ENCODE assay signal across 1 cellular context in the genomic region with DNA sequence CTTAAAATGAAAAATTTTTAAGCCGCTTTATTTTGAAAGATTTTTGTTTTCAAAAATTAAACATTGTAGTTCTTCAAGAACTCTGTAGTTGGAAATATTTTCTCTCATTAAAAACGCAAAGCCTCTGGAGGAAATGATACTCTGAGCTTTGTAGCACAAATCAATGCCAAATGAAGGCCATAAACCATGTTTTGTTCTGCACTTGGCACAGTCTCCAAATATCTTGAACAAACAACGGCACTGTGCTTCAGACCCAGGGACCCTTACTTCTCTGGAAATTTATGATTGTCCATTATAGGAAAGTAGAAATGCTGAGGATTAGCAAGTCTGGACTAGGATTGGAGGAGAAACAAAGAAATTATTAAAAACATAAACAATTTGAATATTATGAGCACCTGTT.
TF ChIP-seq lines count a peak whose summit lies in the region.

No MANE protein-coding gene starts in this region.

TF ChIP-seq in GM23338, 12 proteins besides CTCF, POLR2A, EP300 and RAD21 (continued from another document):
- TF ChIP-seq, protein P1, sequence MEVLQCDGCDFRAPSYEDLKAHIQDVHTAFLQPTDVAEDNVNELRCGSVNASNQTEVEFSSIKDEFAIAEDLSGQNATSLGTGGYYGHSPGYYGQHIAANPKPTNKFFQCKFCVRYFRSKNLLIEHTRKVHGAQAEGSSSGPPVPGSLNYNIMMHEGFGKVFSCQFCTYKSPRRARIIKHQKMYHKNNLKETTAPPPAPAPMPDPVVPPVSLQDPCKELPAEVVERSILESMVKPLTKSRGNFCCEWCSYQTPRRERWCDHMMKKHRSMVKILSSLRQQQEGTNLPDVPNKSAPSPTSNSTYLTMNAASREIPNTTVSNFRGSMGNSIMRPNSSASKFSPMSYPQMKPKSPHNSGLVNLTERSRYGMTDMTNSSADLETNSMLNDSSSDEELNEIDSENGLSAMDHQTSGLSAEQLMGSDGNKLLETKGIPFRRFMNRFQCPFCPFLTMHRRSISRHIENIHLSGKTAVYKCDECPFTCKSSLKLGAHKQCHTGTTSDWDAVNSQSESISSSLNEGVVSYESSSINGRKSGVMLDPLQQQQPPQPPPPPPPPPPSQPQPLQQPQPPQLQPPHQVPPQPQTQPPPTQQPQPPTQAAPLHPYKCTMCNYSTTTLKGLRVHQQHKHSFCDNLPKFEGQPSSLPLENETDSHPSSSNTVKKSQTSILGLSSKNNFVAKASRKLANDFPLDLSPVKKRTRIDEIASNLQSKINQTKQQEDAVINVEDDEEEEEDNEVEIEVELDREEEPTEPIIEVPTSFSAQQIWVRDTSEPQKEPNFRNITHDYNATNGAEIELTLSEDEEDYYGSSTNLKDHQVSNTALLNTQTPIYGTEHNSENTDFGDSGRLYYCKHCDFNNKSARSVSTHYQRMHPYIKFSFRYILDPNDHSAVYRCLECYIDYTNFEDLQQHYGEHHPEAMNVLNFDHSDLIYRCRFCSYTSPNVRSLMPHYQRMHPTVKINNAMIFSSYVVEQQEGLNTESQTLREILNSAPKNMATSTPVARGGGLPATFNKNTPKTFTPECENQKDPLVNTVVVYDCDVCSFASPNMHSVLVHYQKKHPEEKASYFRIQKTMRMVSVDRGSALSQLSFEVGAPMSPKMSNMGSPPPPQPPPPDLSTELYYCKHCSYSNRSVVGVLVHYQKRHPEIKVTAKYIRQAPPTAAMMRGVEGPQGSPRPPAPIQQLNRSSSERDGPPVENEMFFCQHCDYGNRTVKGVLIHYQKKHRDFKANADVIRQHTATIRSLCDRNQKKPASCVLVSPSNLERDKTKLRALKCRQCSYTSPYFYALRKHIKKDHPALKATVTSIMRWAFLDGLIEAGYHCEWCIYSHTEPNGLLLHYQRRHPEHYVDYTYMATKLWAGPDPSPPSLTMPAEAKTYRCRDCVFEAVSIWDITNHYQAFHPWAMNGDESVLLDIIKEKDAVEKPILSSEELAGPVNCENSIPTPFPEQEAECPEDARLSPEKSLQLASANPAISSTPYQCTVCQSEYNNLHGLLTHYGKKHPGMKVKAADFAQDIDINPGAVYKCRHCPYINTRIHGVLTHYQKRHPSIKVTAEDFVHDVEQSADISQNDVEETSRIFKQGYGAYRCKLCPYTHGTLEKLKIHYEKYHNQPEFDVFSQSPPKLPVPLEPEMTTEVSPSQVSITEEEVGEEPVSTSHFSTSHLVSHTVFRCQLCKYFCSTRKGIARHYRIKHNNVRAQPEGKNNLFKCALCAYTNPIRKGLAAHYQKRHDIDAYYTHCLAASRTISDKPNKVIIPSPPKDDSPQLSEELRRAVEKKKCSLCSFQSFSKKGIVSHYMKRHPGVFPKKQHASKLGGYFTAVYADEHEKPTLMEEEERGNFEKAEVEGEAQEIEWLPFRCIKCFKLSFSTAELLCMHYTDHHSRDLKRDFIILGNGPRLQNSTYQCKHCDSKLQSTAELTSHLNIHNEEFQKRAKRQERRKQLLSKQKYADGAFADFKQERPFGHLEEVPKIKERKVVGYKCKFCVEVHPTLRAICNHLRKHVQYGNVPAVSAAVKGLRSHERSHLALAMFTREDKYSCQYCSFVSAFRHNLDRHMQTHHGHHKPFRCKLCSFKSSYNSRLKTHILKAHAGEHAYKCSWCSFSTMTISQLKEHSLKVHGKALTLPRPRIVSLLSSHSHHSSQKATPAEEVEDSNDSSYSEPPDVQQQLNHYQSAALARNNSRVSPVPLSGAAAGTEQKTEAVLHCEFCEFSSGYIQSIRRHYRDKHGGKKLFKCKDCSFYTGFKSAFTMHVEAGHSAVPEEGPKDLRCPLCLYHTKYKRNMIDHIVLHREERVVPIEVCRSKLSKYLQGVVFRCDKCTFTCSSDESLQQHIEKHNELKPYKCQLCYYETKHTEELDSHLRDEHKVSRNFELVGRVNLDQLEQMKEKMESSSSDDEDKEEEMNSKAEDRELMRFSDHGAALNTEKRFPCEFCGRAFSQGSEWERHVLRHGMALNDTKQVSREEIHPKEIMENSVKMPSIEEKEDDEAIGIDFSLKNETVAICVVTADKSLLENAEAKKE (CRISPR knock-in tag; IDR thresholded peaks at IDR 0.05), result no peak
- TF ChIP-seq POLR2AphosphoS5 (IDR thresholded peaks at IDR 0.05; ENCODE audit: low read depth) (no peak), NANOG (IDR thresholded peaks at IDR 0.05; ENCODE audit: borderline replicate concordance) (no peak)
